Comparison of ENCODE assay signal across 9 cellular contexts in genomic region chr11:46348986-46349401, GRCh38. TPM values are rescaled to one million over a fixed set of nuclear protein-coding genes. Genes with fewer than 3 reads are reported as not detected.
DNase-seq lines count a peak whose midpoint lies in the region; ATAC-seq, FAIRE-seq and TF ChIP-seq lines count a peak whose summit lies in the region.
"Had no signal": no experiment of that assay in that cellular context is flagged by ENCODE, and none has a peak within 500 bp of the region (broad histone marks: within the 10 kb centered on the region; RNA-seq: fewer than 3 reads in every experiment).

No MANE protein-coding gene starts in this region.

- DNase-seq in NCI-H2081 (lab: John Stamatoyannopoulos, UW) (peak; percentile 35 to 61), NCI-H2081 treated with DMSO at 0.1 percent for 48 hours (lab: John Stamatoyannopoulos, UW) (no peak), epithelial cell of proximal tubule (ENCODE audit: low read depth) (no peak), SHP77 treated with DMSO at 0.1 percent for 48 hours (lab: John Stamatoyannopoulos, UW) (no peak), kidney (no peak), SKM-1 (lab: John Stamatoyannopoulos, UW; ENCODE audit: unreplicated experiment) (no peak)
- DNase-seq in activated CD4-positive, alpha-beta T cell treated with anti-CD3 and anti-CD28 coated beads, Interleukin-2, amount 10 ng/mL, durations not matched to agents 24 days and 14 days, result peak; percentile 89
- DNase-seq in stimulated activated naive CD8-positive, alpha-beta T cell treated with anti-CD3 and anti-CD28 coated beads, Interleukin-15, Interleukin-2, amounts not matched to agents 100 U/mL and 50 U/mL, for 24 hours, result peak; percentile 68

- peak overlapping the region; percentile 91 for H3K4me3 ChIP-seq in epithelial cell of proximal tubule (ENCODE audit: low read depth, low read length)
- peak overlapping the region in 1 of 2 donors; percentile 91 for H3K4me3 ChIP-seq in kidney (ENCODE audit: low read length in 2 of 2)

- peaks cover 73% of the 10 kb centered on the region for H3K4me1 Mint-ChIP-seq in activated CD4-positive, alpha-beta T cell treated with anti-CD3 and anti-CD28 coated beads, Interleukin-2, amount 10 ng/mL, durations not matched to agents 24 days and 14 days

- FAIRE-seq in kidney (lab: Jason Lieb, UNC), result no peak
- FAIRE-seq: A204.1 had no signal

- peak overlapping the region in 1 of 2 donors; percentile 63 for H3K27ac ChIP-seq in kidney (ENCODE audit: low read depth in 2 of 2, low read length in 2 of 2)

- no peaks in the 10 kb centered on the region for H3K9me3 Mint-ChIP-seq in activated CD4-positive, alpha-beta T cell treated with anti-CD3 and anti-CD28 coated beads, Interleukin-2, amount 10 ng/mL, durations not matched to agents 24 days and 14 days

- no peaks in the 10 kb centered on the region for H3K36me3 ChIP-seq in kidney (ENCODE audit: control insufficient read depth in 1 of 2, insufficient read depth in 2 of 2, low read length in 2 of 2)

- TF ChIP-seq CTCF in epithelial cell of proximal tubule (conservative IDR thresholded peaks at IDR 0.05; ENCODE audit: low read depth, low read length) (no peak), kidney (IDR thresholded peaks at IDR 0.05; ENCODE audit: borderline replicate concordance, extremely low read depth, insufficient read depth) (no peak)

- no peak overlapping the region for H3K9ac ChIP-seq in kidney (ENCODE audit: low read length in 2 of 2)

- ATAC-seq in stimulated activated naive CD8-positive, alpha-beta T cell treated with anti-CD3 and anti-CD28 coated beads, Interleukin-15, Interleukin-2, amounts not matched to agents 100 U/mL and 50 U/mL, for 24 hours, result peak; percentile 7

- peak overlapping the region; percentile 88 for H3K4me3 Mint-ChIP-seq in activated CD4-positive, alpha-beta T cell treated with anti-CD3 and anti-CD28 coated beads, Interleukin-2, amount 10 ng/mL, durations not matched to agents 24 days and 14 days

- H3K27ac Mint-ChIP-seq in activated CD4-positive, alpha-beta T cell treated with anti-CD3 and anti-CD28 coated beads, Interleukin-2, amount 10 ng/mL, durations not matched to agents 24 days and 14 days, result peak overlapping the region; percentile 91

- peaks cover 4% of the 10 kb centered on the region for H3K36me3 Mint-ChIP-seq in activated CD4-positive, alpha-beta T cell treated with anti-CD3 and anti-CD28 coated beads, Interleukin-2, amount 10 ng/mL, durations not matched to agents 24 days and 14 days (ENCODE audit: low read depth)

- intact Hi-C loops in activated CD4-positive, alpha-beta T cell treated with anti-CD3 and anti-CD28 coated beads, Interleukin-2, amount 10 ng/mL, durations not matched to agents 24 days and 14 days (cut with micrococcal nuclease), result loop anchor here (2.0 to 10.0 kb wide), 2 partner anchors 40 to 504 kb away; partner anchors contain the start of gene CRY2
- intact Hi-C loops in kidney (cut with DNase I), result no loop called here

- H3K4me1 ChIP-seq in kidney (ENCODE audit: control insufficient read depth in 1 of 2, insufficient read depth in 1 of 2, low read depth in 1 of 2, low read length in 2 of 2), result peaks cover 12 to 34% of the 10 kb centered on the region in 2 donors

- H3K27me3 Mint-ChIP-seq in activated CD4-positive, alpha-beta T cell treated with anti-CD3 and anti-CD28 coated beads, Interleukin-2, amount 10 ng/mL, durations not matched to agents 24 days and 14 days, result no peaks in the 10 kb centered on the region

- no peaks in the 10 kb centered on the region for H3K9me3 ChIP-seq in kidney (ENCODE audit: control insufficient read depth in 1 of 2, low read length in 2 of 2)

RNA-seq across cellular contexts. Expression of gene DGKZ, which starts 1.7 kb away (rescaled TPM):
- 87.4 and 94.7 TPM in 2 replicates for total RNA-seq in activated CD4-positive, alpha-beta T cell treated with anti-CD3 and anti-CD28 coated beads, Interleukin-2, amount 10 ng/mL, durations not matched to agents 24 days and 14 days
- 41.1 and 82.2 TPM in 2 replicates for total RNA-seq in epithelial cell of proximal tubule
- 50.6 TPM for total RNA-seq in kidney
- 48.5 TPM for polyA plus RNA-seq in kidney (ENCODE audit: insufficient read depth, low read depth, low replicate concordance)

RNA-seq across cellular contexts. Expression of gene MDK, which starts 32.5 kb away (rescaled TPM):
- 5.4 and 7.1 TPM in 2 replicates for total RNA-seq in activated CD4-positive, alpha-beta T cell treated with anti-CD3 and anti-CD28 coated beads, Interleukin-2, amount 10 ng/mL, durations not matched to agents 24 days and 14 days
- total RNA-seq in epithelial cell of proximal tubule (345 and 604 TPM in 2 replicates), kidney (38.3 TPM)
- polyA plus RNA-seq in kidney (ENCODE audit: insufficient read depth, low read depth, low replicate concordance), result 26.3 TPM

RNA-seq across cellular contexts. Expression of gene CHRM4, which starts 42.6 kb away (rescaled TPM):
- total RNA-seq in activated CD4-positive, alpha-beta T cell treated with anti-CD3 and anti-CD28 coated beads, Interleukin-2, amount 10 ng/mL, durations not matched to agents 24 days and 14 days, result 0.80 and 0.84 TPM in 2 replicates
- total RNA-seq in epithelial cell of proximal tubule (not detected in 2 replicates), kidney (0.16 TPM)
- not detected for polyA plus RNA-seq in kidney (ENCODE audit: insufficient read depth, low read depth, low replicate concordance)

Comparison
In these comparisons a context has a peak if more than half of its experiments do, and no peak if none do; other contexts are left out.
1. DNase-seq: peak in NCI-H2081 (2 of 2), activated CD4-positive, alpha-beta T cell treated with anti-CD3 and anti-CD28 coated beads, Interleukin-2, amount 10 ng/mL, durations not matched to agents 24 days and 14 days (single experiment) and stimulated activated naive CD8-positive, alpha-beta T cell treated with anti-CD3 and anti-CD28 coated beads, Interleukin-15, Interleukin-2, amounts not matched to agents 100 U/mL and 50 U/mL, for 24 hours (single experiment); none in NCI-H2081 treated with DMSO at 0.1 percent for 48 hours (single experiment), epithelial cell of proximal tubule (single experiment), SHP77 treated with DMSO at 0.1 percent for 48 hours (single experiment), kidney (single experiment) and SKM-1 (single experiment).